In genomic region chr5:110957934-110958333, GRCh38 we compare ENCODE assay signal across 23 cellular contexts.
DNase-seq lines count a peak whose midpoint lies in the region; ATAC-seq, FAIRE-seq and TF ChIP-seq lines count a peak whose summit lies in the region.
"Had no signal": no experiment of that assay in that cellular context is flagged by ENCODE, and none has a peak within 500 bp of the region (broad histone marks: within the 10 kb centered on the region; RNA-seq: fewer than 3 reads in every experiment).

No MANE protein-coding gene starts in this region.

- H3K27me3 ChIP-seq in PC-3 (ENCODE audit: low read length) (no peaks in the 10 kb centered on the region), keratinocyte (ENCODE audit: control insufficient read depth, extremely low read depth, insufficient read depth, low read length) (no peaks in the 10 kb centered on the region)
- H3K27me3 ChIP-seq: heart right ventricle, neutrophil, right atrium auricular region, thyroid gland had no signal

- peak; percentile 97 for ATAC-seq in PC-3
- ATAC-seq in activated CD4-positive, CD25-positive, alpha-beta regulatory T cell treated with anti-CD3 and anti-CD28 coated beads, Interleukin-2, amount 50 U/mL, for 24 hours = no peak
- ATAC-seq: heart right ventricle; stimulated activated naive B cell treated with anti-CD40 and anti-IgM and Interleukin-4, amounts not matched to agents 10 μg/mL and 1 μg/mL and 100 μg/mL, for 72 hours had no signal

- peaks cover 22% of the 10 kb centered on the region for H3K4me1 ChIP-seq in PC-3 (ENCODE audit: insufficient read depth, low read length)
- H3K4me1 ChIP-seq in keratinocyte (ENCODE audit: control insufficient read depth, extremely low read depth, insufficient read depth, low read length) = peaks cover 13% of the 10 kb centered on the region
- H3K4me1 ChIP-seq: Caco-2, heart right ventricle, right atrium auricular region, thyroid gland had no signal

- no peaks in the 10 kb centered on the region for H3K9me2 ChIP-seq in PC-3 (replicated peaks; ENCODE audit: low read length)

- H3K36me3 ChIP-seq in PC-3 (ENCODE audit: low read depth, low read length) = no peaks in the 10 kb centered on the region
- no peaks in the 10 kb centered on the region for H3K36me3 ChIP-seq in keratinocyte (ENCODE audit: control insufficient read depth in 2 of 2, extremely low read depth in 1 of 2, insufficient read depth in 2 of 2, low read length in 2 of 2)
- H3K36me3 ChIP-seq: heart right ventricle, neutrophil, right atrium auricular region, thyroid gland had no signal

- H3F3A ChIP-seq in PC-3 (ENCODE audit: low read length, unreplicated experiment) = no peaks in the 10 kb centered on the region

- FAIRE-seq in keratinocyte (lab: Jason Lieb, UNC) = peak; percentile 68
- FAIRE-seq: GM18507 had no signal

- H3K4me3 ChIP-seq in PC-3 (ENCODE audit: low read length) = no peak overlapping the region
- H3K4me3 ChIP-seq in epithelial cell of esophagus (ENCODE audit: low read length) = no peak overlapping the region
- H3K4me3 ChIP-seq in keratinocyte (ENCODE audit: control insufficient read depth in 2 of 3, extremely low read depth in 1 of 3, insufficient read depth in 2 of 3, low read depth in 1 of 3, low read length in 3 of 3) = no peak overlapping the region
- H3K4me3 ChIP-seq: heart right ventricle, right atrium auricular region, SK-N-MC, thyroid gland had no signal

- no peaks in the 10 kb centered on the region for H3K9me3 ChIP-seq in PC-3 (ENCODE audit: low read length)
- H3K9me3 ChIP-seq in keratinocyte (ENCODE audit: control insufficient read depth, low read depth, low read length) = no peaks in the 10 kb centered on the region
- H3K9me3 ChIP-seq: Caco-2, heart right ventricle, neutrophil, right atrium auricular region, thyroid gland had no signal

- H4K20me1 ChIP-seq in PC-3 (ENCODE audit: low read length) = no peaks in the 10 kb centered on the region
- no peaks in the 10 kb centered on the region for H4K20me1 ChIP-seq in keratinocyte (ENCODE audit: control insufficient read depth, extremely low read depth, insufficient read depth, low read length)

- POLR2A ChIA-PET in PC-3 (lab: Charles Lee; ENCODE audit: unreplicated experiment) = no interaction called here

- H2AFZ ChIP-seq in PC-3 (ENCODE audit: low read length) (no peak overlapping the region), keratinocyte (ENCODE audit: control insufficient read depth, low read length) (no peak overlapping the region)

- BruUV-seq in PC-3 (replicated peaks; lab: Mats Ljungman, UMichigan) = no TSS peak

- H3K79me2 ChIP-seq in PC-3 (ENCODE audit: low read length) = no peaks in the 10 kb centered on the region
- H3K79me2 ChIP-seq in keratinocyte (ENCODE audit: control insufficient read depth, insufficient read depth, low read length) = no peaks in the 10 kb centered on the region

- CTCF ChIA-PET in PC-3 (lab: Charles Lee) = no interaction called here

- peak overlapping the region; percentile 84 for H3K27ac ChIP-seq in PC-3 (ENCODE audit: low read length)
- peak overlapping the region; percentile 13 for H3K27ac ChIP-seq in keratinocyte (ENCODE audit: control insufficient read depth, insufficient read depth, low read length)
- H3K27ac ChIP-seq: heart right ventricle, neutrophil, right atrium auricular region, SK-N-MC, thyroid gland had no signal

- peak; percentile 65 for DNase-seq in ELR (ENCODE audit: low read depth)
- DNase-seq in PC-3 = peak; percentile 96
- DNase-seq in epithelial cell of esophagus (ENCODE audit: low read depth) = peak; percentile 94
- peak; percentile 42 for DNase-seq in keratinocyte (ENCODE audit: low read depth, low spot score)
- no peak for DNase-seq in HK-2 (ENCODE audit: unreplicated experiment)
- DNase-seq in SK-N-DZ (ENCODE audit: low spot score) = no peak
- no peak for DNase-seq in NCI-H146 treated with DMSO at 0.1 percent for 48 hours (lab: John Stamatoyannopoulos, UW; ENCODE audit: unreplicated experiment)
- DNase-seq: Caco-2; dermis blood vessel endothelial cell; heart right ventricle; immature natural killer cell; Karpas-422; NCI-H1436; NCI-H2171 treated with DMSO at 0.1 percent for 48 hours; OCI-M1; stimulated activated naive B cell treated with anti-CD40 and anti-IgM and Interleukin-4, amounts not matched to agents 10 μg/mL and 1 μg/mL and 100 μg/mL, for 72 hours; T1000; thyroid gland had no signal

- H3K4me2 ChIP-seq in PC-3 (ENCODE audit: low read length) = peak overlapping the region; percentile 65
- H3K4me2 ChIP-seq in keratinocyte (ENCODE audit: control insufficient read depth, extremely low read depth, insufficient read depth, low read depth, low read length) = peak overlapping the region; percentile 29

- TF ChIP-seq CTCF in PC-3 (conservative IDR thresholded peaks at IDR 0.05; ENCODE audit: low read depth, low read length) = no peak
- no peak for TF ChIP-seq CTCF in epithelial cell of esophagus (IDR thresholded peaks at IDR 0.05; ENCODE audit: insufficient read depth, low read depth, low read length, missing control alignments)
- TF ChIP-seq CTCF in keratinocyte (optimal IDR thresholded peaks at IDR 0.05 in 1 of 3, IDR thresholded peaks at IDR 0.05 in 1 of 3, conservative IDR thresholded peaks at IDR 0.05 in 1 of 3; ENCODE audit: extremely low read depth in 1 of 3, insufficient read depth in 2 of 3, low read length in 3 of 3) = no peak

- dilution Hi-C loops in keratinocyte (cut with MboI; ENCODE audit: extremely low pct_ligation_motif_present, low sequenced_read_pairs) = no loop called here

- H3K9me1 ChIP-seq in keratinocyte (ENCODE audit: control insufficient read depth, extremely low read depth, insufficient read depth, low read length) = no peaks in the 10 kb centered on the region

- peak overlapping the region; percentile 24; the same call in 1 of the 2 replicates for H3K9ac ChIP-seq in PC-3 (ENCODE audit: low read length)
- no peak overlapping the region for H3K9ac ChIP-seq in keratinocyte (ENCODE audit: control insufficient read depth, extremely low read depth, insufficient read depth, low read length)

- intact Hi-C loops in PC-3 (cut with micrococcal nuclease) = no loop called here

Comparison
In these comparisons a context has a peak if more than half of its experiments do, and no peak if none do; other contexts are left out.
1. DNase-seq: peak in ELR (single experiment), PC-3 (single experiment), epithelial cell of esophagus (single experiment) and keratinocyte (single experiment); none in HK-2 (single experiment), SK-N-DZ (single experiment) and NCI-H146 treated with DMSO at 0.1 percent for 48 hours (single experiment).